Comparison of ENCODE assay signal across 8 cellular contexts in the genomic region with DNA sequence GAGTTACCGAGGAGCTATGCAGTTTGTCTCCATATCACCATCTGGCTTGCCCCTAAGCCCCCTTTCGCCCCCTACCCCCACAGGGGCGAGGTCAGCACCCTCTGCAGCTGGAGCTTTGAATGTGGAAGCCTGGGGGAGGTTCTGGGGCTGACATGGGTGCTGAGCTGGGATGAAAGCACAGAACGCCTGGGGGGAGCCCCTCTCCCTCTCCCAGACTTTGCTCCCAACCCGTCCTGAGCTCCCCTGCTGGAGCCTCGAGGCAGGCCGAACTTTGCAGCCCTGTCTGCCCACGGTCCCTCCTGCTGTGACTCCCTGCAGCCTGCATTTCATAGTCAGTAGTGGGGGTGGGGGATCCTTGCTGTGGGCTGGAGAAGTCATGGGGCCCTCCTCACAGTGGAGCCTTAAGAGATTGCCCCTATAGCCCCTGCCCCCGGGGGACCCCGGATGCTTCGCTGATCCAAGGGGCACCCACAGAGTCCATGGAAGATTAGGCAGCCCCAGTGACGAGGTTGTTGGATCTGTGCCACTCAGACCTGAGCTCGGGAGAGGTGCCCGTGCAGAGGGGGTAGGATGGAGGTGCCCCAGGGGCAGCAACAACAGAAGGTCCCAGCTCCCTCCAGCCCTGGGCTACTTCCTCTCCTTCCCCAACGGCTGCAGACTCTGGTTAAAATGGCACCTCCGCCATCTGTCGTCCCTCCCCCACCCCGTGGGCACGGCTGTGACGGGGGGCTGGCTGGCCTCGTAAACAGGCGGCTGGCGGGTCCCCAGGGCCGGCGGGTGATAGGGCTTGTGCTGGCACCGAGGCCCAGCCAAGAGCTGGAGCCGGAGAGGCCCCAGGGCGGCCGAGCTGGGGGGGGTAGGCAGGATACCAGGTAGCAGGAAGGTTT.
DNase-seq lines count a peak whose midpoint lies in the region; ATAC-seq and TF ChIP-seq lines count a peak whose summit lies in the region.

No MANE protein-coding gene starts in this region.

- intact Hi-C loops in activated CD8-positive, alpha-beta T cell treated with anti-CD3 and anti-CD28 coated beads for 36 hours (cut with micrococcal nuclease): no loop called here
- intact Hi-C loops in Right ventricle myocardium inferior (cut with DNase I) (loop anchor here (2.0 kb wide), 1 partner anchor 148 kb away; no protein-coding TSS in a partner anchor), psoas muscle (cut with DNase I) (no loop called here)

- peak overlapping the region; percentile 71 to 89 (median 82) for H3K9ac ChIP-seq in BLaER1 treated with 17β-estradiol and CSF1 and Interleukin-3, amounts not matched to agents 10 nM and 100 nM

- DNase-seq in M059J (ENCODE audit: low read depth) (peak; percentile 73), Right ventricle myocardium inferior (ENCODE audit: missing footprints) (peak; percentile 72), psoas muscle (peak; percentile 61 to 79), T-helper 9 cell (no peak), HEK293T (ENCODE audit: extremely low spot score) (no peak), HuH-7.5 (ENCODE audit: low spot score) (no peak)
- peak; percentile 65 for DNase-seq in activated CD8-positive, alpha-beta T cell treated with anti-CD3 and anti-CD28 coated beads for 36 hours

- CTCF ChIA-PET in activated CD8-positive, alpha-beta T cell treated with anti-CD3 and anti-CD28 coated beads for 36 hours (lab: Charles Lee): interaction anchor here (0.7 to 2.4 kb wide), 8 partner anchors 10 to 327 kb away, joined by 3 to 9 read pairs (median 4); no protein-coding TSS in a partner anchor
- CTCF ChIA-PET in HEK293T (lab: Yijun Ruan, JAX): interaction anchor here (0.6 kb wide), 2 partner anchors 214 to 286 kb away, joined by 3 read pairs; no protein-coding TSS in a partner anchor

- H3K4me3 Mint-ChIP-seq in activated CD8-positive, alpha-beta T cell treated with anti-CD3 and anti-CD28 coated beads for 36 hours: peak overlapping the region; percentile 10

- no peaks in the 10 kb centered on the region for H4K20me1 ChIP-seq in BLaER1 treated with 17β-estradiol and CSF1 and Interleukin-3, amounts not matched to agents 10 nM and 100 nM

- no peaks in the 10 kb centered on the region for H3K36me3 Mint-ChIP-seq in activated CD8-positive, alpha-beta T cell treated with anti-CD3 and anti-CD28 coated beads for 36 hours (ENCODE audit: low read depth)

- H3K4me3 ChIP-seq in BLaER1 treated with 17β-estradiol and CSF1 and Interleukin-3, amounts not matched to agents 10 nM and 100 nM: peak overlapping the region in 7 of 10 experiments; percentile 14 to 43 (median 41); a peak in 10 of 20 replicates
- no peak overlapping the region for H3K4me3 ChIP-seq in psoas muscle

- peak overlapping the region; percentile 80 for H3K27ac Mint-ChIP-seq in activated CD8-positive, alpha-beta T cell treated with anti-CD3 and anti-CD28 coated beads for 36 hours

- no peaks in the 10 kb centered on the region for H3K9me3 Mint-ChIP-seq in activated CD8-positive, alpha-beta T cell treated with anti-CD3 and anti-CD28 coated beads for 36 hours

- no peaks in the 10 kb centered on the region for H3K27me3 ChIP-seq in BLaER1 treated with 17β-estradiol and CSF1 and Interleukin-3, amounts not matched to agents 10 nM and 100 nM
- H3K27me3 ChIP-seq in psoas muscle (ENCODE audit: insufficient read depth in 3 of 3, low read length in 2 of 3): no peaks in the 10 kb centered on the region

- no peaks in the 10 kb centered on the region for H3K9me3 ChIP-seq in BLaER1 treated with 17β-estradiol and CSF1 and Interleukin-3, amounts not matched to agents 10 nM and 100 nM (replicated peaks in 1 of 11)
- H3K9me3 ChIP-seq in psoas muscle: no peaks in the 10 kb centered on the region

- peak overlapping the region; percentile 83 to 96 (median 93) for H3K4me2 ChIP-seq in BLaER1 treated with 17β-estradiol and CSF1 and Interleukin-3, amounts not matched to agents 10 nM and 100 nM

- peak; percentile 18 for ATAC-seq in activated CD8-positive, alpha-beta T cell treated with anti-CD3 and anti-CD28 coated beads for 36 hours
- peak; percentile 35 for ATAC-seq in Right ventricle myocardium inferior
- peak; percentile 19 to 61 (median 26) for ATAC-seq in psoas muscle

- peaks cover 62 to 75% (median 71%) of the 10 kb centered on the region in 10 experiments for H3K4me1 ChIP-seq in BLaER1 treated with 17β-estradiol and CSF1 and Interleukin-3, amounts not matched to agents 10 nM and 100 nM
- peaks cover 22% of the 10 kb centered on the region for H3K4me1 ChIP-seq in psoas muscle

- 26 to 33% (median 31%) methylated on average over 25 to 29 of the region's 29 CpGs for WGBS in psoas muscle, 3 donors

- peak overlapping the region; percentile 82 to 99 (median 95) for H3K27ac ChIP-seq in BLaER1 treated with 17β-estradiol and CSF1 and Interleukin-3, amounts not matched to agents 10 nM and 100 nM
- peak overlapping the region; percentile 39 for H3K27ac ChIP-seq in psoas muscle

- no peak for TF ChIP-seq CTCF in activated CD8-positive, alpha-beta T cell treated with anti-CD3 and anti-CD28 coated beads for 36 hours (IDR thresholded peaks at IDR 0.05)
- TF ChIP-seq CTCF in psoas muscle (IDR thresholded peaks at IDR 0.05): no peak

- no peaks in the 10 kb centered on the region for H3K27me3 Mint-ChIP-seq in activated CD8-positive, alpha-beta T cell treated with anti-CD3 and anti-CD28 coated beads for 36 hours

- H3K36me3 ChIP-seq in BLaER1 treated with 17β-estradiol and CSF1 and Interleukin-3, amounts not matched to agents 10 nM and 100 nM: no peaks in the 10 kb centered on the region
- no peaks in the 10 kb centered on the region for H3K36me3 ChIP-seq in psoas muscle (ENCODE audit: insufficient read depth in 1 of 2, low read depth in 1 of 2)

- H3K4me1 Mint-ChIP-seq in activated CD8-positive, alpha-beta T cell treated with anti-CD3 and anti-CD28 coated beads for 36 hours (ENCODE audit: low read depth): peaks cover 38% of the 10 kb centered on the region

- POLR2A ChIA-PET in activated CD8-positive, alpha-beta T cell treated with anti-CD3 and anti-CD28 coated beads for 36 hours (lab: Charles Lee): interaction anchor here (0.7 to 2.0 kb wide), 12 partner anchors 14 to 281 kb away, joined by 3 to 11 read pairs (median 4); a partner anchor contains a TSS
- POLR2A ChIA-PET in HEK293T (lab: Yijun Ruan, JAX): interaction anchor here (1.0 to 4.0 kb wide), 7 partner anchors 22 to 281 kb away, joined by 3 to 40 read pairs (median 5); no protein-coding TSS in a partner anchor

TF ChIP-seq in HEK293T, 16 proteins besides CTCF, POLR2A, EP300 and RAD21:
- TF ChIP-seq FOXM1 (IDR thresholded peaks at IDR 0.05; ENCODE audit: borderline replicate concordance) (no peak), L3MBTL2 (conservative IDR thresholded peaks at IDR 0.05) (no peak), LEF1 (IDR thresholded peaks at IDR 0.05; ENCODE audit: borderline replicate concordance) (no peak), FOXA1 (IDR thresholded peaks at IDR 0.05) (no peak), SUZ12 (IDR thresholded peaks at IDR 0.05) (no peak), SP1 (IDR thresholded peaks at IDR 0.05) (no peak), BHLHE40 (IDR thresholded peaks at IDR 0.05; ENCODE audit: borderline replicate concordance) (no peak), HDGF (IDR thresholded peaks at IDR 0.05; ENCODE audit: borderline replicate concordance) (no peak), ZNF384 (IDR thresholded peaks at IDR 0.05) (no peak), ARNT (IDR thresholded peaks at IDR 0.05) (no peak), CTBP1 (IDR thresholded peaks at IDR 0.05; ENCODE audit: borderline replicate concordance) (no peak), TARDBP (IDR thresholded peaks at IDR 0.05) (no peak), ELF4 (IDR thresholded peaks at IDR 0.05) (no peak)
- TF ChIP-seq, protein P1, sequence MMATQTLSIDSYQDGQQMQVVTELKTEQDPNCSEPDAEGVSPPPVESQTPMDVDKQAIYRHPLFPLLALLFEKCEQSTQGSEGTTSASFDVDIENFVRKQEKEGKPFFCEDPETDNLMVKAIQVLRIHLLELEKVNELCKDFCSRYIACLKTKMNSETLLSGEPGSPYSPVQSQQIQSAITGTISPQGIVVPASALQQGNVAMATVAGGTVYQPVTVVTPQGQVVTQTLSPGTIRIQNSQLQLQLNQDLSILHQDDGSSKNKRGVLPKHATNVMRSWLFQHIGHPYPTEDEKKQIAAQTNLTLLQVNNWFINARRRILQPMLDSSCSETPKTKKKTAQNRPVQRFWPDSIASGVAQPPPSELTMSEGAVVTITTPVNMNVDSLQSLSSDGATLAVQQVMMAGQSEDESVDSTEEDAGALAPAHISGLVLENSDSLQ (IDR thresholded peaks at IDR 0.05): no peak

Comparison
In these comparisons a context has a peak if more than half of its experiments do, and no peak if none do; other contexts are left out.
1. DNase-seq: peak in M059J (single experiment), activated CD8-positive, alpha-beta T cell treated with anti-CD3 and anti-CD28 coated beads for 36 hours (single experiment), Right ventricle myocardium inferior (single experiment) and psoas muscle (2 of 2); none in T-helper 9 cell (single experiment), HEK293T (single experiment) and HuH-7.5 (single experiment).
2. Peak in every context shown above with its lines, with median percentiles within 50 percentile points of each other: ATAC-seq.